In the genomic region with DNA sequence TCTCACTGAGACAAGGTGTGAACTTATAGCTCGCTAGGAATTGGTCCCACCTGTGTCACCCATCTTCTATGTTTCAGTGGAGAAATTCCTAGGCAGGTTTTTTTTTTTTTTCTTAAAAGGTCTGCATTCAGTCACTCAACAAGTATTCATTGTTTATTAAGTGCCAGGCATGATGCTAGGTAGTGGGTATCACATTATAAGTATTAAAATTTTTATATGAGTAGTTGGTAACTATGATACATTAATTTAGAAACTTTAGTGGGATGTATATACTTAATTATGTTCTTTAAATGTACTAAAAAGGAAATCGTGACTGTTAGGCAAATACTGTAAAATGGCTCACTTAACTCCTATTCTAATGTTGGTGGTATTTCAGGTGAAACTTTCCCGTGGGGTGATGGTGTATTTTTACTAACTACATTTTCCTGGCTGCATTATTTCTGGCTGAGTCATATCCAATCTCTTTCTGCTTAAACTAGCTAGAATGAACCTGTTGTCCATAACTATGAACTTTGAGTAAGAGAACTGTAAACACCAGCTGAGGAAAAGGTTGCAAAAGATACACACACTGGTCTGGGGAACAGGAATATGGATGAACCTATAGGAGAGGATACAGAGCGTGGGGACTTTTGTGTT, we compare ENCODE assay signal across 24 cellular contexts. TPM values are rescaled to one million over a fixed set of nuclear protein-coding genes. Genes with fewer than 3 reads are reported as not detected.
A peak's percentile ranks its signal among the peaks of the same experiment; 100 is the strongest.
DNase-seq lines count a peak whose midpoint lies in the region; ATAC-seq and TF ChIP-seq lines count a peak whose summit lies in the region.
"Had no signal": no experiment of that assay in that cellular context is flagged by ENCODE, and none has a peak within 500 bp of the region (broad histone marks: within the 10 kb centered on the region; RNA-seq: fewer than 3 reads in every experiment).

No MANE protein-coding gene starts in this region.

- H3K4me1 Mint-ChIP-seq in activated naive CD8-positive, alpha-beta T cell treated with anti-CD3 and anti-CD28 coated beads, Interleukin-2, amount 10 ng/mL, durations not matched to agents 7 days and 5 days = no peaks in the 10 kb centered on the region
- peaks cover 8% of the 10 kb centered on the region for H3K4me1 Mint-ChIP-seq in activated naive CD8-positive, alpha-beta T cell treated with anti-CD3 and anti-CD28 coated beads, Interleukin-2, amount 50 U/mL, for 24 hours
- H3K4me1 Mint-ChIP-seq: activated B cell treated with CpG ODN at 0.5 μM for 24 hours; activated CD4-positive, alpha-beta memory T cell treated with anti-CD3 and anti-CD28 coated beads, Interleukin-2, amount 10 ng/mL, durations not matched to agents 7 days and 5 days; B cell; natural killer cell had no signal

- H3K4me3 Mint-ChIP-seq in activated naive CD8-positive, alpha-beta T cell treated with anti-CD3 and anti-CD28 coated beads, Interleukin-2, amount 10 ng/mL, durations not matched to agents 7 days and 5 days = no peak overlapping the region
- H3K4me3 Mint-ChIP-seq in activated naive CD8-positive, alpha-beta T cell treated with anti-CD3 and anti-CD28 coated beads, Interleukin-2, amount 50 U/mL, for 24 hours = no peak overlapping the region
- H3K4me3 Mint-ChIP-seq: activated B cell treated with CpG ODN at 0.5 μM for 24 hours; activated CD4-positive, alpha-beta memory T cell treated with anti-CD3 and anti-CD28 coated beads, Interleukin-2, amount 10 ng/mL, durations not matched to agents 7 days and 5 days; B cell; brain; natural killer cell had no signal

- no peaks in the 10 kb centered on the region for H3K36me3 ChIP-seq in mesenchymal stem cell (ENCODE audit: control insufficient read depth in 1 of 2, insufficient read depth in 2 of 2, low read depth in 1 of 2, low read length in 2 of 2)
- H3K36me3 ChIP-seq: heart left ventricle, left ventricle myocardium inferior, suprapubic skin had no signal

- TF ChIP-seq CTCF in foreskin keratinocyte (conservative IDR thresholded peaks at IDR 0.05) = no peak

- H3K27ac ChIP-seq in foreskin keratinocyte (no peak overlapping the region), mesenchymal stem cell (ENCODE audit: low read length, poor library complexity, severe bottlenecking) (no peak overlapping the region)
- H3K27ac ChIP-seq: heart left ventricle, left ventricle myocardium inferior, suprapubic skin had no signal

- no peaks in the 10 kb centered on the region for H3K27me3 Mint-ChIP-seq in activated naive CD8-positive, alpha-beta T cell treated with anti-CD3 and anti-CD28 coated beads, Interleukin-2, amount 10 ng/mL, durations not matched to agents 7 days and 5 days
- H3K27me3 Mint-ChIP-seq in activated naive CD8-positive, alpha-beta T cell treated with anti-CD3 and anti-CD28 coated beads, Interleukin-2, amount 50 U/mL, for 24 hours = no peaks in the 10 kb centered on the region
- H3K27me3 Mint-ChIP-seq: activated B cell treated with CpG ODN at 0.5 μM for 24 hours; activated CD4-positive, alpha-beta memory T cell treated with anti-CD3 and anti-CD28 coated beads, Interleukin-2, amount 10 ng/mL, durations not matched to agents 7 days and 5 days; B cell had no signal

- H3K4ac ChIP-seq in mesenchymal stem cell (ENCODE audit: low read depth in 1 of 2, low read length in 2 of 2) = no peak overlapping the region

- no peak overlapping the region for H3K14ac ChIP-seq in mesenchymal stem cell (ENCODE audit: low read length in 2 of 2)

- no peak overlapping the region for H2BK12ac ChIP-seq in mesenchymal stem cell (ENCODE audit: low read length in 2 of 2)

- no peak overlapping the region for H4K8ac ChIP-seq in mesenchymal stem cell (ENCODE audit: low read length)

- H3K18ac ChIP-seq in mesenchymal stem cell (ENCODE audit: low read depth in 1 of 2, low read length in 2 of 2) = no peak overlapping the region

- no peak for ATAC-seq in activated naive CD8-positive, alpha-beta T cell treated with anti-CD3 and anti-CD28 coated beads, Interleukin-2, amount 10 ng/mL, durations not matched to agents 7 days and 5 days (ENCODE audit: low read depth)
- ATAC-seq in activated naive CD8-positive, alpha-beta T cell treated with anti-CD3 and anti-CD28 coated beads, Interleukin-2, amount 50 U/mL, for 24 hours = no peak
- peak; percentile 28 for ATAC-seq in foreskin keratinocyte
- ATAC-seq in sciatic nerve = no peak
- no peak for ATAC-seq in HG03520 (IDR thresholded peaks at IDR 0.05; ENCODE audit: unreplicated experiment)
- ATAC-seq: heart left ventricle, natural killer cell had no signal

- H3K4me3 ChIP-seq in mesenchymal stem cell (ENCODE audit: insufficient read depth in 1 of 2, low read depth in 1 of 2, low read length in 2 of 2) = no peak overlapping the region
- H3K4me3 ChIP-seq: heart left ventricle, left ventricle myocardium inferior, smooth muscle cell, suprapubic skin had no signal

- H3K4me1 ChIP-seq in foreskin keratinocyte (no peaks in the 10 kb centered on the region), mesenchymal stem cell (ENCODE audit: control insufficient read depth, insufficient read depth, low read depth, low read length) (no peaks in the 10 kb centered on the region)
- H3K4me1 ChIP-seq: heart left ventricle, left ventricle myocardium inferior, suprapubic skin had no signal

- H3K27me3 ChIP-seq in foreskin keratinocyte (no peaks in the 10 kb centered on the region), mesenchymal stem cell (ENCODE audit: control insufficient read depth in 1 of 2, insufficient read depth in 1 of 2, low read length in 2 of 2) (peaks cover 0 to 32% of the 10 kb centered on the region in 2 experiments)
- H3K27me3 ChIP-seq: suprapubic skin had no signal

- H3K9me3 Mint-ChIP-seq in activated naive CD8-positive, alpha-beta T cell treated with anti-CD3 and anti-CD28 coated beads, Interleukin-2, amount 10 ng/mL, durations not matched to agents 7 days and 5 days = no peaks in the 10 kb centered on the region
- H3K9me3 Mint-ChIP-seq in activated naive CD8-positive, alpha-beta T cell treated with anti-CD3 and anti-CD28 coated beads, Interleukin-2, amount 50 U/mL, for 24 hours = no peaks in the 10 kb centered on the region
- H3K9me3 Mint-ChIP-seq: activated B cell treated with CpG ODN at 0.5 μM for 24 hours; activated CD4-positive, alpha-beta memory T cell treated with anti-CD3 and anti-CD28 coated beads, Interleukin-2, amount 10 ng/mL, durations not matched to agents 7 days and 5 days; natural killer cell had no signal

- no peak overlapping the region for H2BK120ac ChIP-seq in mesenchymal stem cell (ENCODE audit: low read depth, low read length)

- H2AK5ac ChIP-seq in mesenchymal stem cell (ENCODE audit: low read length, severe bottlenecking) = no peak overlapping the region

- no peak overlapping the region for H3K23ac ChIP-seq in mesenchymal stem cell (ENCODE audit: low read length in 2 of 2)

- no peak overlapping the region for H3K9ac ChIP-seq in mesenchymal stem cell (ENCODE audit: low read length)

- H2BK5ac ChIP-seq in mesenchymal stem cell (ENCODE audit: low read depth, low read length, poor library complexity, severe bottlenecking) = no peak overlapping the region

- no peaks in the 10 kb centered on the region for H3K9me3 ChIP-seq in mesenchymal stem cell (ENCODE audit: control insufficient read depth, low read length)
- H3K9me3 ChIP-seq: heart left ventricle, left ventricle myocardium inferior, suprapubic skin had no signal

- no peak overlapping the region for H2AFZ ChIP-seq in mesenchymal stem cell (ENCODE audit: low read depth, low read length)

- no peak overlapping the region for H3K4me2 ChIP-seq in mesenchymal stem cell (ENCODE audit: low read length, poor library complexity, severe bottlenecking)
- H3K4me2 ChIP-seq: smooth muscle cell had no signal

- POLR2A ChIA-PET in activated naive CD8-positive, alpha-beta T cell treated with anti-CD3 and anti-CD28 coated beads, Interleukin-2, amount 10 ng/mL, durations not matched to agents 7 days and 5 days (lab: Charles Lee) = no interaction called here

- 100% methylated on average over 1 of the region's 4 CpGs for WGBS in mesenchymal stem cell

- H2BK15ac ChIP-seq in mesenchymal stem cell (ENCODE audit: low read depth, poor library complexity, severe bottlenecking) = no peak overlapping the region

- no peak for DNase-seq in activated naive CD8-positive, alpha-beta T cell treated with anti-CD3 and anti-CD28 coated beads, Interleukin-2, amount 10 ng/mL, durations not matched to agents 7 days and 5 days
- DNase-seq in activated naive CD8-positive, alpha-beta T cell treated with anti-CD3 and anti-CD28 coated beads, Interleukin-2, amount 50 U/mL, for 24 hours = no peak
- DNase-seq in astrocyte of the hippocampus (ENCODE audit: low read depth, low spot score) (peak; percentile 20), foreskin keratinocyte (peak; percentile 46 to 67), mesenchymal stem cell (peak; percentile 3), sciatic nerve (ENCODE audit: low spot score) (no peak), HT-29 (ENCODE audit: low spot score) (no peak)
- DNase-seq: activated B cell treated with CpG ODN at 0.5 μM for 24 hours; activated CD4-positive, alpha-beta memory T cell treated with anti-CD3 and anti-CD28 coated beads, Interleukin-2, amount 10 ng/mL, durations not matched to agents 7 days and 5 days; activated effector memory CD4-positive, alpha-beta T cell treated with anti-CD3 and anti-CD28 coated beads, Interleukin-2, amount 50 U/mL, for 16 hours; HCEC 1CT; heart left ventricle; left ventricle myocardium inferior; natural killer cell; NCI-H1417; OCI-M1; SHP77 treated with DMSO at 0.1 percent for 48 hours; stimulated activated CD4-positive, alpha-beta T cell treated with anti-CD3 and anti-CD28 coated beads, Interleukin-2, amount 100 ng/mL, for 24 hours; SW 1271 had no signal

- H3K27ac Mint-ChIP-seq in activated naive CD8-positive, alpha-beta T cell treated with anti-CD3 and anti-CD28 coated beads, Interleukin-2, amount 10 ng/mL, durations not matched to agents 7 days and 5 days = peak overlapping the region; percentile 36
- no peak overlapping the region for H3K27ac Mint-ChIP-seq in activated naive CD8-positive, alpha-beta T cell treated with anti-CD3 and anti-CD28 coated beads, Interleukin-2, amount 50 U/mL, for 24 hours
- H3K27ac Mint-ChIP-seq: activated B cell treated with CpG ODN at 0.5 μM for 24 hours; activated CD4-positive, alpha-beta memory T cell treated with anti-CD3 and anti-CD28 coated beads, Interleukin-2, amount 10 ng/mL, durations not matched to agents 7 days and 5 days; B cell; natural killer cell had no signal

- no peak overlapping the region for H4K91ac ChIP-seq in mesenchymal stem cell (ENCODE audit: low read length)

- no peaks in the 10 kb centered on the region for H3K36me3 Mint-ChIP-seq in activated naive CD8-positive, alpha-beta T cell treated with anti-CD3 and anti-CD28 coated beads, Interleukin-2, amount 10 ng/mL, durations not matched to agents 7 days and 5 days
- no peaks in the 10 kb centered on the region for H3K36me3 Mint-ChIP-seq in activated naive CD8-positive, alpha-beta T cell treated with anti-CD3 and anti-CD28 coated beads, Interleukin-2, amount 50 U/mL, for 24 hours (ENCODE audit: low read depth)
- H3K36me3 Mint-ChIP-seq: brain, natural killer cell had no signal

- no peaks in the 10 kb centered on the region for H3K79me1 ChIP-seq in mesenchymal stem cell (replicated peaks; ENCODE audit: low read length, poor library complexity, severe bottlenecking)

- intact Hi-C loops in sciatic nerve (cut with DNase I) = no loop called here

RNA-seq across cellular contexts. Expression of gene MED14, which starts 49.3 kb away (rescaled TPM):
- total RNA-seq in activated naive CD8-positive, alpha-beta T cell treated with anti-CD3 and anti-CD28 coated beads, Interleukin-2, amount 10 ng/mL, durations not matched to agents 7 days and 5 days = 10 to 100 TPM; 40.3 to 51.4 TPM
- total RNA-seq in foreskin keratinocyte (20.5 and 20.6 TPM in 2 replicates), sciatic nerve (47.0 TPM)
- polyA plus RNA-seq in foreskin keratinocyte = 7.0 and 7.6 TPM in 2 replicates
- polyA plus RNA-seq in mesenchymal stem cell (2013, experiment 1 of 2) = 24.7 TPM
- polyA plus RNA-seq in mesenchymal stem cell (2013, experiment 2 of 2) = 22.7 TPM
- 9.1 and 12.8 TPM in 2 replicates for total RNA-seq in HT-29 (2014; rRNA removed; shearing (Covaris generic))

Comparison
In these comparisons a context has a peak if more than half of its experiments do, and no peak if none do; other contexts are left out.
1. DNase-seq: peak in astrocyte of the hippocampus (single experiment), foreskin keratinocyte (2 of 2) and mesenchymal stem cell (single experiment); none in activated naive CD8-positive, alpha-beta T cell treated with anti-CD3 and anti-CD28 coated beads, Interleukin-2, amount 10 ng/mL, durations not matched to agents 7 days and 5 days (single experiment), activated naive CD8-positive, alpha-beta T cell treated with anti-CD3 and anti-CD28 coated beads, Interleukin-2, amount 50 U/mL, for 24 hours (single experiment), sciatic nerve (single experiment) and HT-29 (single experiment).